Comparison of ENCODE assay signal across 8 cellular contexts in the genomic region with DNA sequence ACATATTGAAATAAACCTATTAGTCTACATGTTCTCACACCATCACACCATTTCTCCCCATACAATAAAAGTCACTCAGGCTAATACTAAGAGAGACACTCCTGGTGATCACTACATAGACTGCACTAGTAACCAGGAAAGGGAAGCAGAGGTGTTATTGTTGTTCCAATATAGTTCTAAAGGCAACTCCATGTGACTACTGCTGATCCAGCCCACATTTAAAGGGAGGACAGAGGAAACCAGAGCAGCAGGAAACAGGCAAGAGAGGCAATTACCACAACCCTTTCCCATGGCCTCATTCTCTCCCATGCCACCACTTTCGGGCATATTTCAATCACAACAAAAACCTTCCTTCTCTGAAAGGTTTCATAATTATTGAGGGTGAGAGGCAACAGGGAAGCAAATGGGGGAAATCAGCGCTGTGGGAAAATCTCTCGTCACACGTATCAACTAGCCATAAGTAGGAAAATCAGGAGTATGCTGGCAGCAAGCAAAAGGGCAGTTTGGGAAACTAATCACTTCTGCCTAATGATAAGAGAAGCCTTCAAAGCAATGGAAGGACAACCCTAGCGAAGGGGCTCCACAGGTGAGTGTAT. TPM values are rescaled to one million over a fixed set of nuclear protein-coding genes. Genes with fewer than 3 reads are reported as not detected.
DNase-seq lines count a peak whose midpoint lies in the region; ATAC-seq, FAIRE-seq and TF ChIP-seq lines count a peak whose summit lies in the region.

No MANE protein-coding gene starts in this region.

- no peaks in the 10 kb centered on the region for H3K27me3 Mint-ChIP-seq in CD4-positive, alpha-beta memory T cell
- H3K27me3 Mint-ChIP-seq in astrocyte (ENCODE audit: low read depth, unreplicated experiment), result no peaks in the 10 kb centered on the region

- intact Hi-C loops in CD4-positive, alpha-beta memory T cell (cut with micrococcal nuclease), result loop anchor here (5.0 to 10.0 kb wide), 4 partner anchors 35 to 782 kb away; partner anchors contain the start of genes BAG1, CHMP5, DNAI1 and FAM219A

- H3K79me2 ChIP-seq in KMS-11 (ENCODE audit: insufficient read depth, low read depth) (peaks cover 67% of the 10 kb centered on the region), astrocyte (ENCODE audit: insufficient read depth, low read length) (peaks cover 68% of the 10 kb centered on the region)

- peaks cover 23 to 43% (median 32%) of the 10 kb centered on the region in 4 donors for H3K4me1 Mint-ChIP-seq in CD4-positive, alpha-beta memory T cell
- H3K4me1 Mint-ChIP-seq in astrocyte (ENCODE audit: low read depth, unreplicated experiment), result peaks cover 15% of the 10 kb centered on the region

- peak in 1 of 5 donors; percentile 17 for DNase-seq in CD4-positive, alpha-beta memory T cell
- DNase-seq in astrocyte (ENCODE audit: low read depth) (no peak), mesenchymal stem cell (peak; percentile 51), GM12891 (ENCODE audit: insufficient read length, low spot score) (no peak)

- no peak overlapping the region for H2AK5ac ChIP-seq in mesenchymal stem cell (ENCODE audit: low read length, severe bottlenecking)

- H3K4me2 ChIP-seq in KMS-11, result peak overlapping the region; percentile 77
- peak overlapping the region; percentile 88 for H3K4me2 ChIP-seq in astrocyte (ENCODE audit: low read length)
- peak overlapping the region; percentile 58 for H3K4me2 ChIP-seq in mesenchymal stem cell (ENCODE audit: low read length, poor library complexity, severe bottlenecking)

- TF ChIP-seq POLR2A in GM12891 (IDR thresholded peaks at IDR 0.05; ENCODE audit: low read depth, low read length), result no peak

- H3K9me3 Mint-ChIP-seq in CD4-positive, alpha-beta memory T cell, result peaks cover 0 to 9% (median 0%) of the 10 kb centered on the region in 8 donors
- H3K9me3 Mint-ChIP-seq in astrocyte (ENCODE audit: unreplicated experiment), result no peaks in the 10 kb centered on the region

- H2BK5ac ChIP-seq in mesenchymal stem cell (ENCODE audit: low read depth, low read length, poor library complexity, severe bottlenecking), result no peak overlapping the region

- H2AFZ ChIP-seq in KMS-11 (ENCODE audit: low read depth) (no peak overlapping the region), astrocyte (ENCODE audit: low read depth, low read length) (no peak overlapping the region), mesenchymal stem cell (ENCODE audit: low read depth, low read length) (no peak overlapping the region)

- H3K14ac ChIP-seq in mesenchymal stem cell (ENCODE audit: low read length in 2 of 2), result peak overlapping the region in 1 of 2 experiments; percentile 48

- H2BK15ac ChIP-seq in mesenchymal stem cell (ENCODE audit: low read depth, poor library complexity, severe bottlenecking), result no peak overlapping the region

- peak overlapping the region; percentile 64 to 98 (median 75) for H3K27ac Mint-ChIP-seq in CD4-positive, alpha-beta memory T cell
- H3K27ac Mint-ChIP-seq in astrocyte (ENCODE audit: unreplicated experiment), result peak overlapping the region; percentile 100

- H4K91ac ChIP-seq in mesenchymal stem cell (ENCODE audit: low read length), result no peak overlapping the region

- no peak overlapping the region for H3K4me3 ChIP-seq in CD4-positive, alpha-beta memory T cell (ENCODE audit: low read length in 2 of 2)
- H3K4me3 ChIP-seq in KMS-11 (IDR thresholded peaks at IDR 0.05; ENCODE audit: insufficient read depth, low read depth, low read length) (no peak overlapping the region), astrocyte (ENCODE audit: insufficient read depth, low read depth, low read length) (peak overlapping the region; percentile 88), mesenchymal stem cell (ENCODE audit: insufficient read depth in 1 of 2, low read depth in 1 of 2, low read length in 2 of 2) (peak overlapping the region in 1 of 2 experiments; percentile 96)

- 61% methylated on average over 4 of the region's 5 CpGs for WGBS in mesenchymal stem cell

- H3K79me1 ChIP-seq in mesenchymal stem cell (replicated peaks; ENCODE audit: low read length, poor library complexity, severe bottlenecking), result peaks cover 3% of the 10 kb centered on the region

- CTCF ChIA-PET in CD4-positive, alpha-beta memory T cell (lab: Charles Lee; ENCODE audit: partially characterized antibody), result no interaction called here

- H3K4me1 ChIP-seq in CD4-positive, alpha-beta memory T cell (ENCODE audit: insufficient read depth, low read length), result peaks cover 27% of the 10 kb centered on the region
- H3K4me1 ChIP-seq in KMS-11 (ENCODE audit: low read depth, poor library complexity, severe bottlenecking) (peaks cover 38% of the 10 kb centered on the region), astrocyte (ENCODE audit: insufficient read depth, low read length) (peaks cover 12% of the 10 kb centered on the region), mesenchymal stem cell (ENCODE audit: control insufficient read depth, insufficient read depth, low read depth, low read length) (peaks cover 6% of the 10 kb centered on the region)

- no peak overlapping the region for H3K27ac ChIP-seq in CD4-positive, alpha-beta memory T cell (ENCODE audit: low read depth, low read length)
- H3K27ac ChIP-seq in KMS-11, result no peak overlapping the region
- H3K27ac ChIP-seq in astrocyte (ENCODE audit: low read depth, low read length), result no peak overlapping the region
- H3K27ac ChIP-seq in mesenchymal stem cell (ENCODE audit: low read length, poor library complexity, severe bottlenecking), result peak overlapping the region; percentile 36

- TF ChIP-seq CTCF in KMS-11 (conservative IDR thresholded peaks at IDR 0.05; ENCODE audit: low read depth, low read length), result no peak
- TF ChIP-seq CTCF in astrocyte (IDR thresholded peaks at IDR 0.05; ENCODE audit: insufficient read depth, low read depth, low read length), result no peak

- H3K27me3 ChIP-seq in CD4-positive, alpha-beta memory T cell (ENCODE audit: insufficient read depth, low read length), result no peaks in the 10 kb centered on the region
- no peaks in the 10 kb centered on the region for H3K27me3 ChIP-seq in KMS-11 (ENCODE audit: insufficient read depth, low read depth)
- H3K27me3 ChIP-seq in astrocyte (ENCODE audit: insufficient read depth, low read length), result no peaks in the 10 kb centered on the region
- no peaks in the 10 kb centered on the region for H3K27me3 ChIP-seq in mesenchymal stem cell (ENCODE audit: control insufficient read depth in 1 of 2, insufficient read depth in 1 of 2, low read length in 2 of 2)

- peak overlapping the region; percentile 1 for H2BK120ac ChIP-seq in mesenchymal stem cell (ENCODE audit: low read depth, low read length)

- H4K8ac ChIP-seq in mesenchymal stem cell (ENCODE audit: low read length), result no peak overlapping the region

- H3K4ac ChIP-seq in mesenchymal stem cell (ENCODE audit: low read depth in 1 of 2, low read length in 2 of 2), result peak overlapping the region in 1 of 2 experiments; percentile 30

- no peak overlapping the region for H3K9ac ChIP-seq in KMS-11
- H3K9ac ChIP-seq in astrocyte (ENCODE audit: low read length), result peak overlapping the region; percentile 94
- peak overlapping the region; percentile 94 for H3K9ac ChIP-seq in mesenchymal stem cell (ENCODE audit: low read length)

- H4K20me1 ChIP-seq in KMS-11 (ENCODE audit: insufficient read depth) (0 out of 2 replicates have a peak, but pooled peaks cover 4% of the 10 kb centered on the region), astrocyte (ENCODE audit: insufficient read depth, low read length) (peaks cover 50% of the 10 kb centered on the region)

- no peak overlapping the region for H3K18ac ChIP-seq in mesenchymal stem cell (ENCODE audit: low read depth in 1 of 2, low read length in 2 of 2)

- no peaks in the 10 kb centered on the region for H3K9me3 ChIP-seq in CD4-positive, alpha-beta memory T cell (ENCODE audit: control insufficient read depth in 1 of 2, low read length in 2 of 2)
- H3K9me3 ChIP-seq in astrocyte (ENCODE audit: insufficient read depth, low read depth, low read length) (no peaks in the 10 kb centered on the region), mesenchymal stem cell (ENCODE audit: control insufficient read depth, low read length) (no peaks in the 10 kb centered on the region)

- no peaks in the 10 kb centered on the region for H3K36me3 ChIP-seq in CD4-positive, alpha-beta memory T cell (ENCODE audit: insufficient read depth, low read length)
- H3K36me3 ChIP-seq in KMS-11 (ENCODE audit: insufficient read depth), result no peaks in the 10 kb centered on the region
- H3K36me3 ChIP-seq in astrocyte (ENCODE audit: insufficient read depth, low read length), result no peaks in the 10 kb centered on the region
- H3K36me3 ChIP-seq in mesenchymal stem cell (ENCODE audit: control insufficient read depth in 1 of 2, insufficient read depth in 2 of 2, low read depth in 1 of 2, low read length in 2 of 2), result peaks cover 17% of the 10 kb centered on the region in 2 experiments

- POLR2A ChIA-PET in CD4-positive, alpha-beta memory T cell (lab: Charles Lee; ENCODE audit: partially characterized antibody), result interaction anchor here (1.3 to 2.0 kb wide), 2 partner anchors 20 to 36 kb away, joined by 3 to 5 read pairs; no protein-coding TSS in a partner anchor

- H2BK12ac ChIP-seq in mesenchymal stem cell (ENCODE audit: low read length in 2 of 2), result no peak overlapping the region

- ATAC-seq in GM18511 (IDR thresholded peaks at IDR 0.05; ENCODE audit: unreplicated experiment), result no peak
- ATAC-seq in GM18870 (IDR thresholded peaks at IDR 0.05; ENCODE audit: unreplicated experiment), result no peak
- no peak for ATAC-seq in GM19328 (IDR thresholded peaks at IDR 0.05; ENCODE audit: unreplicated experiment)

- FAIRE-seq in astrocyte (lab: Jason Lieb, UNC) (no peak), GM12891 (lab: Jason Lieb, UNC) (no peak)

- H3K23ac ChIP-seq in mesenchymal stem cell (ENCODE audit: low read length in 2 of 2), result no peak overlapping the region

- peak overlapping the region; percentile 64 to 99 (median 96) for H3K4me3 Mint-ChIP-seq in CD4-positive, alpha-beta memory T cell
- peak overlapping the region; percentile 98 for H3K4me3 Mint-ChIP-seq in astrocyte (ENCODE audit: unreplicated experiment)

- peaks cover 0 to 12% of the 10 kb centered on the region in 2 donors for H3K36me3 Mint-ChIP-seq in CD4-positive, alpha-beta memory T cell
- H3K36me3 Mint-ChIP-seq in astrocyte (ENCODE audit: low read depth, unreplicated experiment), result no peaks in the 10 kb centered on the region

TF ChIP-seq in GM12891, 5 proteins besides CTCF, POLR2A, EP300 and RAD21:
- TF ChIP-seq PAX5 (IDR thresholded peaks at IDR 0.05; ENCODE audit: insufficient read depth, low read length, severe bottlenecking) (no peak), POLR2AphosphoS5 (IDR thresholded peaks at IDR 0.05; ENCODE audit: low read depth, low read length) (no peak), TAF1 (IDR thresholded peaks at IDR 0.05; ENCODE audit: low read depth, low read length) (no peak), SPI1 (IDR thresholded peaks at IDR 0.05; ENCODE audit: low read depth, low read length) (no peak), POU2F2 (IDR thresholded peaks at IDR 0.05; ENCODE audit: low read depth, low read length) (no peak)

RNA-seq across cellular contexts. Expression of gene UBAP2, which starts 1.8 kb away (rescaled TPM):
- 10 to 100 TPM; 33.4 to 36.8 TPM for total RNA-seq in CD4-positive, alpha-beta memory T cell
- 10 to 100 TPM in 1 of 2 donors, 1 to 10 TPM in 1; 5.1 to 16.1 TPM for polyA plus RNA-seq in CD4-positive, alpha-beta memory T cell
- 65.4 and 73.3 TPM in 2 replicates for total RNA-seq in astrocyte
- polyA plus RNA-seq in mesenchymal stem cell (2013, experiment 1 of 2), result 22.7 TPM
- 21.7 TPM for polyA plus RNA-seq in mesenchymal stem cell (2013, experiment 2 of 2)
- polyA plus RNA-seq in GM12891 (2012; ENCODE audit: low read depth, missing spikeins), result 22.3 TPM
